14 cellular contexts compared by ENCODE assay signal in the genomic region with DNA sequence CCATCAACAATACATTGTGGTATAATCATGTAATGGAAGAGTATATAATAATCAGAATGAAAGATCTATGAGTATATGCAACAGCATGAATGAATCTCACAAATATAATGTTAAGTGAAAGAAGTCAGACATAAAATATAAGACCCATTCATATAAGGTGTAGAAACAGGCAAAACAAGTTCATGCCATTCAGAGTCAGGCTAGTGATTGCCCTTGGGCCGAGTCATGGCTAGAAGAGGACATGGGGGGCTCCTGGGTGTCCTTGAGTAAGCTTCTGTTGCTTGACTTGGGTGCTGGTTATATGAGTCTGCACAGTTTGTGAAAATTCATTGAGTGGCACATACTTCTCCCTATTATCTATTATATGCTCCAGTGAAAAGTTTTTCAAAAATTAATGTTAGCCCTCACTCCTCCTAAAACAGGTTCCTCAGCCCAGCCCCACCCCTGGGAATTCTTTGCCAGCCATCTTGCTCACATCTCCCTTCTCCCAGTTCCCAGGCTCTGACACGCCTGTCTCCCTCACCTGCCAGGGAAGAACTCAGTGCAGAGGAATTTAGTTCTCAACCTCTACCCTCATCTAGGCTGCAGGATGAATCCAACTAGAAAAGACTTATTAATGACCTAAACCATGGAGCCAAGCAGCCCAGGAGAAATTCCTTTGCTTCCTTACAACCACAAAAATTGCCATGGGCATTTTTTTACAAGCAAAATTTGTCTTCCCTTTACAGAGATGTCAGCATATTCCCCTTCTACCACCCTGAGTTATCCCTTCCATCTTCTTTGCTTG. TPM values are rescaled to one million over a fixed set of nuclear protein-coding genes. Genes with fewer than 3 reads are reported as not detected.
DNase-seq lines count a peak whose midpoint lies in the region; ATAC-seq and TF ChIP-seq lines count a peak whose summit lies in the region.
"Had no signal": no experiment of that assay in that cellular context is flagged by ENCODE, and none has a peak within 500 bp of the region (broad histone marks: within the 10 kb centered on the region; RNA-seq: fewer than 3 reads in every experiment).

No MANE protein-coding gene starts in this region.

- H3K9me3 Mint-ChIP-seq in HFFc6: peaks cover 6% of the 10 kb centered on the region

- no peaks in the 10 kb centered on the region for H3K27me3 ChIP-seq in psoas muscle (ENCODE audit: insufficient read depth in 3 of 3, low read length in 2 of 3)
- H3K27me3 ChIP-seq: pancreas, SJSA1 had no signal

- TF ChIP-seq CTCF in AG04449 (IDR thresholded peaks at IDR 0.05; ENCODE audit: insufficient read depth, low read length, missing control alignments) (no peak), HFFc6 (IDR thresholded peaks at IDR 0.05) (no peak), psoas muscle (IDR thresholded peaks at IDR 0.05) (no peak)

- peak overlapping the region; percentile 86 for H3K27ac Mint-ChIP-seq in HFFc6
- peak overlapping the region; percentile 8 for H3K27ac Mint-ChIP-seq in T-helper 17 cell

- 0 out of 2 replicates have a peak, but pooled peaks cover 11% of the 10 kb centered on the region for H3K36me3 Mint-ChIP-seq in HFFc6 (ENCODE audit: low read depth)
- no peaks in the 10 kb centered on the region for H3K36me3 Mint-ChIP-seq in T-helper 17 cell (ENCODE audit: low read depth)

- H3K4me1 ChIP-seq in psoas muscle: no peaks in the 10 kb centered on the region
- H3K4me1 ChIP-seq: pancreas had no signal

- DNase-seq in AG04449 (ENCODE audit: low read depth, low spot score) (peak; percentile 63), HFFc6 (peak; percentile 89), T-helper 17 cell (no peak), iris pigment epithelial cell (ENCODE audit: low read depth) (peak; percentile 24), psoas muscle (no peak), activated gamma-delta T cell treated with Interleukin-2 at 50 U/mL for 16 hours (no peak)
- DNase-seq: activated CD4-positive, alpha-beta T cell treated with anti-CD3 and anti-CD28 coated beads for 4 hours; activated effector memory CD4-positive, alpha-beta T cell treated with Interleukin-2 at 50 U/mL for 16 hours; cerebellar nuclear complex; pancreas; stimulated activated CD4-positive, alpha-beta T cell treated with anti-CD3 and anti-CD28 coated beads, Interleukin-4, amount 100 ng/mL, for 4 hours had no signal

- no peak overlapping the region for H3K27ac ChIP-seq in psoas muscle
- H3K27ac ChIP-seq: pancreas, SJSA1 had no signal

- H3K9me3 ChIP-seq in T-helper 17 cell (ENCODE audit: control insufficient read depth, low read length, poor library complexity, severe bottlenecking): no peaks in the 10 kb centered on the region
- no peaks in the 10 kb centered on the region for H3K9me3 ChIP-seq in psoas muscle
- H3K9me3 ChIP-seq: pancreas, SJSA1 had no signal

- CTCF ChIA-PET in AG04449 (lab: Yijun Ruan, JAX): no interaction called here

- intact Hi-C loops in psoas muscle (cut with DNase I): no loop called here

- H3K4me3 ChIP-seq in AG04449 (ENCODE audit: low read depth, low read length) (no peak overlapping the region), psoas muscle (no peak overlapping the region)
- H3K4me3 ChIP-seq: pancreas, SJSA1 had no signal

- peaks cover 4% of the 10 kb centered on the region; the same call in 1 of the 2 replicates for H3K27me3 Mint-ChIP-seq in HFFc6 (ENCODE audit: insufficient read depth)
- no peaks in the 10 kb centered on the region for H3K27me3 Mint-ChIP-seq in T-helper 17 cell

- POLR2A ChIA-PET in AG04449 (lab: Yijun Ruan, JAX): no interaction called here

- H3K4me3 Mint-ChIP-seq in HFFc6 (peak overlapping the region; percentile 40; the same call in 1 of the 2 replicates), T-helper 17 cell (no peak overlapping the region)

- H3K4me1 Mint-ChIP-seq in HFFc6 (ENCODE audit: low read depth) (peaks cover 37% of the 10 kb centered on the region), T-helper 17 cell (no peaks in the 10 kb centered on the region)

- 76 to 86% (median 78%) methylated on average over 2 of the region's 2 CpGs for WGBS in psoas muscle, 3 donors

- ATAC-seq in T-helper 17 cell (no peak), GM18511 (IDR thresholded peaks at IDR 0.05; ENCODE audit: unreplicated experiment) (no peak), psoas muscle (no peak), HG02678 (IDR thresholded peaks at IDR 0.05; ENCODE audit: unreplicated experiment) (no peak)

- H3K36me3 ChIP-seq in psoas muscle (ENCODE audit: insufficient read depth in 1 of 2, low read depth in 1 of 2): no peaks in the 10 kb centered on the region
- H3K36me3 ChIP-seq: pancreas, SJSA1 had no signal

RNA-seq across cellular contexts. Expression of a gene that starts 52.4 kb away (rescaled TPM):
- 100 to 1,000 TPM in 1 of 6 experiments, 10 to 100 TPM in 5; 52.0 to 114 (median 63.7) TPM for total RNA-seq in HFFc6 (2021; fragmentation: NEBNext Ultra II Directional; extraction: Animal tissue kit (Norgen Biotek cat#: 25700))
- 10 to 100 TPM; 35.6 to 43.3 TPM for total RNA-seq in T-helper 17 cell
- 10 to 100 TPM; 18.8 to 27.9 (median 22.4) TPM for total RNA-seq in psoas muscle
- 1 to 10 TPM; 1.6 to 5.9 (median 2.0) TPM for polyA plus RNA-seq in psoas muscle

Comparison
In these comparisons a context has a peak if more than half of its experiments do, and no peak if none do; other contexts are left out.
1. DNase-seq: peak in AG04449 (single experiment), HFFc6 (single experiment) and iris pigment epithelial cell (single experiment); none in T-helper 17 cell (0 of 3), psoas muscle (0 of 2) and activated gamma-delta T cell treated with Interleukin-2 at 50 U/mL for 16 hours (single experiment).